ENCODE assay signal across 3 cellular contexts in genomic region chr12:121939190-121939589, GRCh38.
TF ChIP-seq lines count a peak whose summit lies in the region.

No MANE protein-coding gene starts in this region.

TF ChIP-seq in GM12891, 5 proteins besides CTCF, POLR2A, EP300 and RAD21:
- no peak for TF ChIP-seq TAF1 (IDR thresholded peaks at IDR 0.05; ENCODE audit: low read depth, low read length)
- no peak for TF ChIP-seq POLR2AphosphoS5 (IDR thresholded peaks at IDR 0.05; ENCODE audit: low read depth, low read length)
- no peak for TF ChIP-seq SPI1 (IDR thresholded peaks at IDR 0.05; ENCODE audit: low read depth, low read length)
- no peak for TF ChIP-seq PAX5 (IDR thresholded peaks at IDR 0.05; ENCODE audit: insufficient read depth, low read length, severe bottlenecking)
- no peak for TF ChIP-seq POU2F2 (IDR thresholded peaks at IDR 0.05; ENCODE audit: low read depth, low read length)

TF ChIP-seq in IMR-90, 13 proteins besides CTCF, POLR2A, EP300 and RAD21:
- TF ChIP-seq MAFK (IDR thresholded peaks at IDR 0.05; ENCODE audit: low read depth, low read length) (no peak), CHD1 (IDR thresholded peaks at IDR 0.05; ENCODE audit: low read depth, low read length) (no peak), ELK1 (IDR thresholded peaks at IDR 0.05; ENCODE audit: borderline replicate concordance, low read depth, low read length) (no peak), USF2 (IDR thresholded peaks at IDR 0.05; ENCODE audit: low read depth, low read length) (no peak), MAZ (IDR thresholded peaks at IDR 0.05; ENCODE audit: borderline replicate concordance, low read depth, low read length) (no peak), SMC3 (IDR thresholded peaks at IDR 0.05; ENCODE audit: low read depth, low read length) (no peak), BHLHE40 (IDR thresholded peaks at IDR 0.05; ENCODE audit: low read depth, low read length) (no peak), NFE2L2 (IDR thresholded peaks at IDR 0.05; ENCODE audit: low read depth, low read length) (no peak), CEBPB (IDR thresholded peaks at IDR 0.05; ENCODE audit: low read depth, low read length) (no peak), FOS (IDR thresholded peaks at IDR 0.05; ENCODE audit: low read depth, low read length) (no peak), RFX5 (IDR thresholded peaks at IDR 0.05; ENCODE audit: low read depth, low read length) (no peak), MXI1 (IDR thresholded peaks at IDR 0.05; ENCODE audit: borderline replicate concordance, low read depth, low read length) (no peak), RCOR1 (IDR thresholded peaks at IDR 0.05; ENCODE audit: insufficient replicate concordance, low read length) (no peak)

TF ChIP-seq in GM12878, 131 proteins besides CTCF, POLR2A, EP300 and RAD21:
- TF ChIP-seq ETV6 (conservative IDR thresholded peaks at IDR 0.05 in 1 of 2, IDR thresholded peaks at IDR 0.05 in 1 of 2; ENCODE audit: borderline replicate concordance in 1 of 2, low read depth in 1 of 2) = no peak
- TF ChIP-seq ZNF592 (IDR thresholded peaks at IDR 0.05) = no peak
- no peak for TF ChIP-seq ZNF622 (IDR thresholded peaks at IDR 0.05)
- no peak for TF ChIP-seq MTA2 (IDR thresholded peaks at IDR 0.05; ENCODE audit: low read depth)
- TF ChIP-seq PBX3 (IDR thresholded peaks at IDR 0.05; ENCODE audit: insufficient replicate concordance, low read depth, low read length) = no peak
- TF ChIP-seq SMARCA5 (IDR thresholded peaks at IDR 0.05) = no peak
- TF ChIP-seq NKRF (conservative IDR thresholded peaks at IDR 0.05) = no peak
- no peak for TF ChIP-seq ZBTB33 (IDR thresholded peaks at IDR 0.05)
- TF ChIP-seq BHLHE40 (IDR thresholded peaks at IDR 0.05; ENCODE audit: borderline replicate concordance in 1 of 2, low read depth in 2 of 2, low read length in 1 of 2) = peak in 1 of 2 experiments; percentile 62; a peak in 1 of 4 replicates
- no peak for TF ChIP-seq NFYA (IDR thresholded peaks at IDR 0.05; ENCODE audit: borderline replicate concordance, low read depth, low read length)
- peak; percentile 35; the same call in 1 of the 2 replicates for TF ChIP-seq ATF7 (IDR thresholded peaks at IDR 0.05; ENCODE audit: low read depth)
- no peak for TF ChIP-seq BACH1 (IDR thresholded peaks at IDR 0.05; ENCODE audit: borderline replicate concordance)
- TF ChIP-seq PKNOX1 (IDR thresholded peaks at IDR 0.05) = no peak
- TF ChIP-seq PAX5 (IDR thresholded peaks at IDR 0.05; ENCODE audit: borderline replicate concordance, low read depth, low read length) = no peak
- no peak for TF ChIP-seq CHD2 (IDR thresholded peaks at IDR 0.05; ENCODE audit: borderline replicate concordance, low read depth, low read length)
- no peak for TF ChIP-seq E4F1 (IDR thresholded peaks at IDR 0.05; ENCODE audit: borderline replicate concordance, partially characterized antibody)
- peak; percentile 51 for TF ChIP-seq RUNX3 (IDR thresholded peaks at IDR 0.05; ENCODE audit: low read length)
- TF ChIP-seq CHD4 (IDR thresholded peaks at IDR 0.05) = no peak
- no peak for TF ChIP-seq MYB (IDR thresholded peaks at IDR 0.05; ENCODE audit: borderline replicate concordance, low read depth, low read length)
- no peak for TF ChIP-seq NR2C1 (IDR thresholded peaks at IDR 0.05)
- no peak for TF ChIP-seq SRF (IDR thresholded peaks at IDR 0.05; ENCODE audit: low read depth in 2 of 2, low read length in 2 of 2)
- no peak for TF ChIP-seq KDM1A (IDR thresholded peaks at IDR 0.05; ENCODE audit: borderline replicate concordance)
- TF ChIP-seq ATF2 (IDR thresholded peaks at IDR 0.05; ENCODE audit: low read length) = no peak
- no peak for TF ChIP-seq ZNF384 (IDR thresholded peaks at IDR 0.05; ENCODE audit: borderline replicate concordance, low read depth, low read length)
- TF ChIP-seq MEF2A (IDR thresholded peaks at IDR 0.05; ENCODE audit: insufficient read depth, low read depth, low read length) = no peak
- TF ChIP-seq KAT2A (conservative IDR thresholded peaks at IDR 0.05; ENCODE audit: control insufficient read depth, low read depth, low read length) = no peak
- TF ChIP-seq RB1 (IDR thresholded peaks at IDR 0.05; ENCODE audit: borderline replicate concordance) = no peak
- no peak for TF ChIP-seq EZH2 (IDR thresholded peaks at IDR 0.05; ENCODE audit: borderline replicate concordance, control insufficient read depth, low read depth, low read length)
- 0 out of 2 replicates have a peak, but pooled peaks have one; percentile 10 for TF ChIP-seq TCF12 (IDR thresholded peaks at IDR 0.05; ENCODE audit: low read depth, low read length)
- TF ChIP-seq ZNF274 (IDR thresholded peaks at IDR 0.05; ENCODE audit: insufficient read depth, insufficient read length) = no peak
- no peak for TF ChIP-seq KLF5 (IDR thresholded peaks at IDR 0.05; ENCODE audit: partially characterized antibody)
- peak in 1 of 2 experiments; percentile 19; a peak in 1 of 4 replicates for TF ChIP-seq IKZF2 (IDR thresholded peaks at IDR 0.05)
TF ChIP-seq in GM12878: peak in this region for 5.
